24 cellular contexts compared by ENCODE assay signal in genomic region chr3:52784021-52784621, GRCh38. TPM values are rescaled to one million over a fixed set of nuclear protein-coding genes. Genes with fewer than 3 reads are reported as not detected.
DNase-seq lines count a peak whose midpoint lies in the region; ATAC-seq, FAIRE-seq and TF ChIP-seq lines count a peak whose summit lies in the region.
"Had no signal": no experiment of that assay in that cellular context is flagged by ENCODE, and none has a peak within 500 bp of the region (broad histone marks: within the 10 kb centered on the region; RNA-seq: fewer than 3 reads in every experiment).

No MANE protein-coding gene starts in this region.

- H3K4me1 ChIP-seq in kidney (ENCODE audit: control insufficient read depth in 1 of 2, insufficient read depth in 1 of 2, low read depth in 1 of 2, low read length in 2 of 2) (no peaks in the 10 kb centered on the region), osteoblast (ENCODE audit: insufficient read depth, low read length) (no peaks in the 10 kb centered on the region)

- H2AFZ ChIP-seq in osteoblast (ENCODE audit: low read length), result no peak overlapping the region
- H2AFZ ChIP-seq: PC-9 had no signal

- no peak overlapping the region for H3K9ac ChIP-seq in kidney (ENCODE audit: low read length in 2 of 2)

- peaks cover 0 to 2% (median 0%) of the 10 kb centered on the region in 7 donors for H3K9me3 Mint-ChIP-seq in CD14-positive monocyte
- H3K9me3 Mint-ChIP-seq in activated CD4-positive, alpha-beta T cell treated with anti-CD3 and anti-CD28 coated beads, Interleukin-2, amount 10 ng/mL, durations not matched to agents 7 days and 5 days, result no peaks in the 10 kb centered on the region
- H3K9me3 Mint-ChIP-seq: H9, IgD-negative memory B cell had no signal

- no peak for FAIRE-seq in kidney (lab: Jason Lieb, UNC)

- H3K4me2 ChIP-seq in osteoblast (ENCODE audit: insufficient read depth, low read length), result no peak overlapping the region
- H3K4me2 ChIP-seq: PC-9 had no signal

- peaks cover 38% of the 10 kb centered on the region for H3K27me3 ChIP-seq in osteoblast (ENCODE audit: insufficient read depth, low read length)

- intact Hi-C loops in CD14-positive monocyte (cut with micrococcal nuclease), result loop anchor here in 1 of 2 donors (5.0 kb wide), 1 partner anchor 37 kb away; no protein-coding TSS in a partner anchor
- intact Hi-C loops in kidney (cut with DNase I), result no loop called here

- no peaks in the 10 kb centered on the region for H3K36me3 Mint-ChIP-seq in CD14-positive monocyte
- H3K36me3 Mint-ChIP-seq in activated CD4-positive, alpha-beta T cell treated with anti-CD3 and anti-CD28 coated beads, Interleukin-2, amount 10 ng/mL, durations not matched to agents 7 days and 5 days (ENCODE audit: low read depth), result no peaks in the 10 kb centered on the region
- H3K36me3 Mint-ChIP-seq: IgD-negative memory B cell had no signal

- H3K4me1 Mint-ChIP-seq in CD14-positive monocyte, result peaks cover 32% of the 10 kb centered on the region
- no peaks in the 10 kb centered on the region for H3K4me1 Mint-ChIP-seq in activated CD4-positive, alpha-beta T cell treated with anti-CD3 and anti-CD28 coated beads, Interleukin-2, amount 10 ng/mL, durations not matched to agents 7 days and 5 days

- H3K36me3 ChIP-seq in kidney (ENCODE audit: control insufficient read depth in 1 of 2, insufficient read depth in 2 of 2, low read length in 2 of 2), result no peaks in the 10 kb centered on the region
- H3K36me3 ChIP-seq in osteoblast (ENCODE audit: insufficient read depth, low read length), result no peaks in the 10 kb centered on the region

- H3K27me3 Mint-ChIP-seq in CD14-positive monocyte (ENCODE audit: low read depth in 3 of 3), result peaks cover 5 to 16% (median 7%) of the 10 kb centered on the region in 3 donors
- peaks cover 12% of the 10 kb centered on the region for H3K27me3 Mint-ChIP-seq in activated CD4-positive, alpha-beta T cell treated with anti-CD3 and anti-CD28 coated beads, Interleukin-2, amount 10 ng/mL, durations not matched to agents 7 days and 5 days

- no peak overlapping the region for H3K4me3 Mint-ChIP-seq in CD14-positive monocyte
- H3K4me3 Mint-ChIP-seq in activated CD4-positive, alpha-beta T cell treated with anti-CD3 and anti-CD28 coated beads, Interleukin-2, amount 10 ng/mL, durations not matched to agents 7 days and 5 days, result no peak overlapping the region
- H3K4me3 Mint-ChIP-seq: H9, IgD-negative memory B cell had no signal

- no peak overlapping the region for H3K4me3 ChIP-seq in kidney (ENCODE audit: low read length in 2 of 2)
- no peak overlapping the region for H3K4me3 ChIP-seq in osteoblast (ENCODE audit: insufficient read depth, low read length)
- H3K4me3 ChIP-seq: PC-9 had no signal

- no peak for ATAC-seq in GM18511 (IDR thresholded peaks at IDR 0.05; ENCODE audit: unreplicated experiment)

- CTCF ChIA-PET in activated CD4-positive, alpha-beta T cell treated with anti-CD3 and anti-CD28 coated beads, Interleukin-2, amount 10 ng/mL, durations not matched to agents 7 days and 5 days (lab: Charles Lee), result interaction anchor here (0.6 to 2.1 kb wide), 2 partner anchors 15 to 493 kb away, joined by 7 to 9 read pairs; no protein-coding TSS in a partner anchor

- H4K20me1 ChIP-seq in osteoblast (ENCODE audit: insufficient read depth, low read length), result no peaks in the 10 kb centered on the region

- TF ChIP-seq CTCF in CD14-positive monocyte (IDR thresholded peaks at IDR 0.05), result no peak
- no peak for TF ChIP-seq CTCF in kidney (IDR thresholded peaks at IDR 0.05; ENCODE audit: borderline replicate concordance, extremely low read depth, insufficient read depth)
- no peak for TF ChIP-seq CTCF in osteoblast (IDR thresholded peaks at IDR 0.05; ENCODE audit: extremely low read depth, low read depth, low read length)

- peak; percentile 11 for DNase-seq in activated CD4-positive, CD25-positive, alpha-beta regulatory T cell treated with anti-CD3 and anti-CD28 coated beads, Interleukin-2, amount 50 U/mL, for 72 hours
- no peak for DNase-seq in activated CD4-positive, CD25-positive, alpha-beta regulatory T cell (lab: John Stamatoyannopoulos, UW)
- DNase-seq in CD14-positive monocyte (ENCODE audit: low spot score), result peak; percentile 39
- peak; percentile 56 for DNase-seq in kidney
- DNase-seq in osteoblast (ENCODE audit: insufficient read length, low spot score, missing footprints), result peak; percentile 32
- DNase-seq in NOMO-1 treated with DMSO at 0.1 percent for 48 hours (lab: John Stamatoyannopoulos, UW; ENCODE audit: unreplicated experiment), result no peak
- DNase-seq in activated CD4-positive, alpha-beta T cell treated with anti-CD3 and anti-CD28 coated beads, Interleukin-2, amount 10 ng/mL, durations not matched to agents 7 days and 5 days, result no peak
- DNase-seq: DND-41, H9, Karpas-422, NCI-H1417 treated with DMSO at 0.1 percent for 48 hours, NCI-H187 treated with DMSO at 0.1 percent for 48 hours, NCI-H226, NCI-H524 treated with DMSO at 0.1 percent for 48 hours, PC-9 had no signal

- POLR2A ChIA-PET in activated CD4-positive, alpha-beta T cell treated with anti-CD3 and anti-CD28 coated beads, Interleukin-2, amount 10 ng/mL, durations not matched to agents 7 days and 5 days (lab: Charles Lee), result no interaction called here

- no peaks in the 10 kb centered on the region for H3K79me2 ChIP-seq in osteoblast (ENCODE audit: insufficient read depth, low read length)

- H3K27ac Mint-ChIP-seq in CD14-positive monocyte, result peak overlapping the region in 1 of 7 donors; percentile 57
- H3K27ac Mint-ChIP-seq in activated CD4-positive, alpha-beta T cell treated with anti-CD3 and anti-CD28 coated beads, Interleukin-2, amount 10 ng/mL, durations not matched to agents 7 days and 5 days, result no peak overlapping the region

- H3K27ac ChIP-seq in kidney (ENCODE audit: low read depth in 2 of 2, low read length in 2 of 2), result no peak overlapping the region
- no peak overlapping the region for H3K27ac ChIP-seq in osteoblast (ENCODE audit: low read depth, low read length)
- H3K27ac ChIP-seq: 22Rv1, HL-60, PC-9, RWPE1 had no signal

- H3K9me3 ChIP-seq in kidney (ENCODE audit: control insufficient read depth in 1 of 2, low read length in 2 of 2) (no peaks in the 10 kb centered on the region), osteoblast (ENCODE audit: low read depth, low read length) (no peaks in the 10 kb centered on the region)

RNA-seq across cellular contexts. Expression of gene ITIH1, which starts 6.7 kb away (rescaled TPM):
- polyA plus RNA-seq in CD14-positive monocyte (1 to 10 TPM in 1 of 2 donors, under 1 TPM in 1; 0.75 to 1.3 TPM), kidney (ENCODE audit: insufficient read depth, low read depth, low replicate concordance) (not detected)
- total RNA-seq in kidney (0.22 TPM), osteoblast (not detected in 2 replicates)
- not detected for total RNA-seq in activated CD4-positive, alpha-beta T cell treated with anti-CD3 and anti-CD28 coated beads, Interleukin-2, amount 10 ng/mL, durations not matched to agents 7 days and 5 days
- total RNA-seq: G401, H9, HT1080, MCF 10A, PC-9 had no signal
- polyA plus RNA-seq: AG04450, IgD-negative memory B cell had no signal

RNA-seq across cellular contexts. Expression of gene ITIH3, which starts 10.5 kb away (rescaled TPM):
- polyA plus RNA-seq in CD14-positive monocyte, result not detected
- 2.3 TPM for total RNA-seq in kidney
- 2.1 TPM for polyA plus RNA-seq in kidney (ENCODE audit: insufficient read depth, low read depth, low replicate concordance)
- total RNA-seq in osteoblast, result under 0.01 TPM in 1 of 2 replicates, not detected in the other
- not detected for total RNA-seq in activated CD4-positive, alpha-beta T cell treated with anti-CD3 and anti-CD28 coated beads, Interleukin-2, amount 10 ng/mL, durations not matched to agents 7 days and 5 days
- total RNA-seq: G401, H9, MCF 10A, PC-9 had no signal
- polyA plus RNA-seq: IgD-negative memory B cell had no signal

RNA-seq across cellular contexts. Expression of gene NEK4, which starts 13.4 kb away (rescaled TPM):
- polyA plus RNA-seq in CD14-positive monocyte, result 10 to 100 TPM; 13.7 to 17.4 TPM
- 27.9 TPM for total RNA-seq in kidney
- 5.5 TPM for polyA plus RNA-seq in kidney (ENCODE audit: insufficient read depth, low read depth, low replicate concordance)
- total RNA-seq in osteoblast, result 22.7 and 24.6 TPM in 2 replicates
- total RNA-seq in activated CD4-positive, alpha-beta T cell treated with anti-CD3 and anti-CD28 coated beads, Interleukin-2, amount 10 ng/mL, durations not matched to agents 7 days and 5 days, result 10 to 100 TPM; 21.4 to 22.2 TPM

RNA-seq across cellular contexts. Expression of gene ITIH4, which starts 46.4 kb away (rescaled TPM):
- polyA plus RNA-seq in CD14-positive monocyte, result under 1 TPM in 1 of 2 donors, not detected in 1; 0.59 TPM
- 15.4 TPM for total RNA-seq in kidney
- 12.9 TPM for polyA plus RNA-seq in kidney (ENCODE audit: insufficient read depth, low read depth, low replicate concordance)
- 2.5 and 3.5 TPM in 2 replicates for total RNA-seq in osteoblast
- 10 to 100 TPM; 25.5 to 28.6 TPM for total RNA-seq in activated CD4-positive, alpha-beta T cell treated with anti-CD3 and anti-CD28 coated beads, Interleukin-2, amount 10 ng/mL, durations not matched to agents 7 days and 5 days
- total RNA-seq: HT1080 had no signal
- polyA plus RNA-seq: IgD-negative memory B cell had no signal

RNA-seq across cellular contexts. Expression of gene MUSTN1, which starts 50.7 kb away (rescaled TPM):
- under 1 TPM in 1 of 2 donors, not detected in 1; 0.29 TPM for polyA plus RNA-seq in CD14-positive monocyte
- total RNA-seq in kidney, result 18.6 TPM
- 47.8 TPM for polyA plus RNA-seq in kidney (ENCODE audit: insufficient read depth, low read depth, low replicate concordance)
- 1.4 TPM in 1 of 2 replicates, not detected in the other for total RNA-seq in osteoblast
- total RNA-seq in activated CD4-positive, alpha-beta T cell treated with anti-CD3 and anti-CD28 coated beads, Interleukin-2, amount 10 ng/mL, durations not matched to agents 7 days and 5 days, result 1 to 10 TPM in 1 of 2 experiments, not detected in 1; 2.8 TPM
- total RNA-seq: G401, HT1080, MCF 10A, PC-9 had no signal
- polyA plus RNA-seq: AG04450, IgD-negative memory B cell had no signal

Comparison
In these comparisons a context has a peak if more than half of its experiments do, and no peak if none do; other contexts are left out.
1. DNase-seq: peak in activated CD4-positive, CD25-positive, alpha-beta regulatory T cell treated with anti-CD3 and anti-CD28 coated beads, Interleukin-2, amount 50 U/mL, for 72 hours (single experiment), CD14-positive monocyte (single experiment), kidney (single experiment) and osteoblast (single experiment); none in activated CD4-positive, CD25-positive, alpha-beta regulatory T cell (0 of 4), NOMO-1 treated with DMSO at 0.1 percent for 48 hours (single experiment) and activated CD4-positive, alpha-beta T cell treated with anti-CD3 and anti-CD28 coated beads, Interleukin-2, amount 10 ng/mL, durations not matched to agents 7 days and 5 days (single experiment).